14 cellular contexts compared by ENCODE assay signal in the genomic region with DNA sequence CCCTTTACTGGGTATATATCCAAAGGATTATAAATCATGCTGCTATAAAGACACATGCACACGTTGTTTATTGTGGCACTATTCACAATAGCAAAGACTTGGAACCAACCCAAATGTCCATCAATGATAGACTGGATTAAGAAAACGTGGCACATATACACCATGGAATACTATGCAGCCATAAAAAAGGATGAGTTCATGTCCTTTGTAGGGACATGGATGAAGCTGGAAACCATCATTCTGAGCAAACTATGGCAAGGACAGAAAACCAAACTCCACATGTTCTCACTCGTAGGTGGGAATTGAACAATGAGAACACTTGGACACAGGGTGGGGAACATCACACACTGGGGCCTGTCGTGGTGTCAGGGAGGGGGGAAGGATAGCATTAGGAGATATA. TPM values are rescaled to one million over a fixed set of nuclear protein-coding genes. Genes with fewer than 3 reads are reported as not detected.
"Had no signal": no experiment of that assay in that cellular context is flagged by ENCODE, and none has a peak within 500 bp of the region (broad histone marks: within the 10 kb centered on the region; RNA-seq: fewer than 3 reads in every experiment).

No MANE protein-coding gene starts in this region.

RNA-seq across cellular contexts. Expression of gene CXorf49B, which starts 59.2 kb away (rescaled TPM):
- total RNA-seq: stomach, subcutaneous adipose tissue, suprapubic skin, temporal lobe, thoracic aorta, thyroid gland, tibial nerve, transverse colon, upper lobe of left lung, upper lobe of right lung, ureter, urinary bladder, uterus, vagina had no signal
- polyA plus RNA-seq: urinary bladder had no signal
